ENCODE assay signal across 8 cellular contexts in the genomic region with DNA sequence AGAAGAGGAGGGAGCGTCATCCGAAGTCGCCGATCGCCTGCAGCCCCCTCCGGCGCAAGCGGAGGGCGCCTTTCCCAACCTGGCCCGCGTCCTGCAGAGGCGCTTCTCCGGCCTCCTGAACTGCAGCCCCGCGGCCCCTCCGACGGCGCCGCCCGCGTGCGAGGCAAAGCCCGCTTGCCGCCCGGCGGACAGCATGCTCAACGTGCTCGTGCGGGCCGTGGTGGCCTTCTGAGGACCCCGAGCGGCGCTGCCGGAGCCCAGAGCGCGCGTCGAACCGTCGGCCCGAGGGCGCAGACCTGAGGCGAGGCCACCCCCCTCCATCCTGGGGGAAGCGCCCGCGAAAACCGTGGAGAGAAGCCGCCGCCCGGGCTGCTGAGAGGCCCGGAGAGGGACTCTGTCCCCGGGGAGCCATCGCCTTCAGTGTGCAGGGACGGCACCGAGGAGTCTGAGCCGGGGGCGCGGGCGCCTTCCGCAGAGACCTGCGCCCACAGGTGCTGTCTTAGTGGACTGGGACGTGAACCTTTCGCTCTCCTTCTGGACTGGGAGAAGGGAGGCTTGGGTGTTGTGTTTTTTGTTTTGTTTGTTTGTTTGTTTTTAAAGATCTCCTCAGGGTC. TPM values are rescaled to one million over a fixed set of nuclear protein-coding genes. Genes with fewer than 3 reads are reported as not detected.
DNase-seq lines count a peak whose midpoint lies in the region; ATAC-seq and TF ChIP-seq lines count a peak whose summit lies in the region.

No MANE protein-coding gene starts in this region.

- H3K4me3 ChIP-seq in CD4-positive, alpha-beta memory T cell (ENCODE audit: low read length in 2 of 2): peak overlapping the region; percentile 98 to 100
- H3K4me3 ChIP-seq in HUES64 (ENCODE audit: low read length) (peak overlapping the region; percentile 89), rectal smooth muscle tissue (ENCODE audit: low read length) (peak overlapping the region; percentile 99)

- no peak for TF ChIP-seq CTCF in glutamatergic neuron (IDR thresholded peaks at IDR 0.05; ENCODE audit: partially characterized antibody, unreplicated experiment)

- H3K4me1 Mint-ChIP-seq in CD4-positive, alpha-beta memory T cell: peaks cover 28 to 79% (median 38%) of the 10 kb centered on the region in 4 donors
- peaks cover 17% of the 10 kb centered on the region for H3K4me1 Mint-ChIP-seq in activated T-helper 17 cell treated with anti-CD3 and anti-CD28 coated beads, Interleukin-2, amount 50 U/mL, for 72 hours
- H3K4me1 Mint-ChIP-seq in glutamatergic neuron (ENCODE audit: low read depth, unreplicated experiment): peaks cover 6% of the 10 kb centered on the region

- peaks cover 5% of the 10 kb centered on the region for H3K36me3 ChIP-seq in CD4-positive, alpha-beta memory T cell (ENCODE audit: insufficient read depth, low read length)
- H3K36me3 ChIP-seq in HUES64 (ENCODE audit: insufficient read depth, low read length) (peaks cover 3% of the 10 kb centered on the region; the same call in 1 of the 2 replicates), rectal smooth muscle tissue (ENCODE audit: control insufficient read depth, insufficient read depth, low read length) (no peaks in the 10 kb centered on the region)

- ATAC-seq in activated T-helper 17 cell treated with anti-CD3 and anti-CD28 coated beads, Interleukin-2, amount 50 U/mL, for 72 hours (replicated peaks): no peak
- ATAC-seq in HG02763 (IDR thresholded peaks at IDR 0.05; ENCODE audit: unreplicated experiment) (no peak), GM18861 (IDR thresholded peaks at IDR 0.05; ENCODE audit: unreplicated experiment) (no peak)

- peak overlapping the region; percentile 98 to 100 (median 99) for H3K27ac Mint-ChIP-seq in CD4-positive, alpha-beta memory T cell
- H3K27ac Mint-ChIP-seq in activated T-helper 17 cell treated with anti-CD3 and anti-CD28 coated beads, Interleukin-2, amount 50 U/mL, for 72 hours: peak overlapping the region; percentile 99
- H3K27ac Mint-ChIP-seq in glutamatergic neuron (ENCODE audit: unreplicated experiment): peak overlapping the region; percentile 98

- H3K9me3 Mint-ChIP-seq in CD4-positive, alpha-beta memory T cell: peaks cover 0 to 24% (median 3%) of the 10 kb centered on the region in 8 donors
- no peaks in the 10 kb centered on the region for H3K9me3 Mint-ChIP-seq in activated T-helper 17 cell treated with anti-CD3 and anti-CD28 coated beads, Interleukin-2, amount 50 U/mL, for 72 hours
- peaks cover 32% of the 10 kb centered on the region for H3K9me3 Mint-ChIP-seq in glutamatergic neuron (ENCODE audit: unreplicated experiment)

- peak overlapping the region; percentile 98 for H3K27ac ChIP-seq in CD4-positive, alpha-beta memory T cell (ENCODE audit: low read depth, low read length)
- H3K27ac ChIP-seq in HUES64 (ENCODE audit: low read depth, low read length) (peak overlapping the region; percentile 90), rectal smooth muscle tissue (ENCODE audit: low read depth, low read length) (peak overlapping the region; percentile 99)

- under 1% methylated on average over 63 of the region's 63 CpGs for WGBS in HUES64

- H3K27me3 Mint-ChIP-seq in CD4-positive, alpha-beta memory T cell: peaks cover 0 to 3% of the 10 kb centered on the region in 2 donors
- H3K27me3 Mint-ChIP-seq in activated T-helper 17 cell treated with anti-CD3 and anti-CD28 coated beads, Interleukin-2, amount 50 U/mL, for 72 hours: no peaks in the 10 kb centered on the region
- peaks cover 34% of the 10 kb centered on the region for H3K27me3 Mint-ChIP-seq in glutamatergic neuron (ENCODE audit: unreplicated experiment)

- POLR2A ChIA-PET in CD4-positive, alpha-beta memory T cell (lab: Charles Lee; ENCODE audit: partially characterized antibody): interaction anchor here (0.6 to 6.6 kb wide), 31 partner anchors 8 to 362 kb away, joined by 3 to 415 read pairs (median 12); partner anchors contain the start of genes JUNB, LYL1, NACC1 and TRMT1

- intact Hi-C loops in CD4-positive, alpha-beta memory T cell (cut with micrococcal nuclease): loop anchor here (2.0 to 5.0 kb wide), 5 partner anchors 13 to 929 kb away; partner anchors contain the start of genes JUNB and RFX1

- H3K9me3 ChIP-seq in CD4-positive, alpha-beta memory T cell (ENCODE audit: control insufficient read depth in 1 of 2, low read length in 2 of 2): no peaks in the 10 kb centered on the region
- H3K9me3 ChIP-seq in HUES64 (ENCODE audit: insufficient read depth, low read depth, low read length): no peaks in the 10 kb centered on the region

- no peaks in the 10 kb centered on the region for H3K27me3 ChIP-seq in CD4-positive, alpha-beta memory T cell (ENCODE audit: insufficient read depth, low read length)
- H3K27me3 ChIP-seq in HUES64 (ENCODE audit: insufficient read depth, low read length) (no peaks in the 10 kb centered on the region), rectal smooth muscle tissue (ENCODE audit: control insufficient read depth, insufficient read depth, low read length) (no peaks in the 10 kb centered on the region)

- H3K4me1 ChIP-seq in CD4-positive, alpha-beta memory T cell (ENCODE audit: insufficient read depth, low read length): peaks cover 40% of the 10 kb centered on the region
- H3K4me1 ChIP-seq in HUES64 (ENCODE audit: insufficient read depth, low read length) (peaks cover 5% of the 10 kb centered on the region), rectal smooth muscle tissue (ENCODE audit: control insufficient read depth, insufficient read depth, low read length) (peaks cover 10% of the 10 kb centered on the region)

- peak overlapping the region; percentile 95 to 99 (median 99) for H3K4me3 Mint-ChIP-seq in CD4-positive, alpha-beta memory T cell
- peak overlapping the region; percentile 99 for H3K4me3 Mint-ChIP-seq in activated T-helper 17 cell treated with anti-CD3 and anti-CD28 coated beads, Interleukin-2, amount 50 U/mL, for 72 hours
- H3K4me3 Mint-ChIP-seq in glutamatergic neuron (ENCODE audit: unreplicated experiment): peak overlapping the region; percentile 96

- peak overlapping the region; percentile 95 for H3K9ac ChIP-seq in HUES64 (ENCODE audit: low read depth, low read length)
- H3K9ac ChIP-seq in rectal smooth muscle tissue (ENCODE audit: low read length): peak overlapping the region; percentile 100

- peak in 1 of 5 donors; percentile 30 for DNase-seq in CD4-positive, alpha-beta memory T cell
- DNase-seq in glutamatergic neuron: peak; percentile 53
- no peak for DNase-seq in NAMALWA (ENCODE audit: low spot score)

- peaks cover 20 to 46% of the 10 kb centered on the region in 2 donors for H3K36me3 Mint-ChIP-seq in CD4-positive, alpha-beta memory T cell
- peaks cover 65% of the 10 kb centered on the region for H3K36me3 Mint-ChIP-seq in activated T-helper 17 cell treated with anti-CD3 and anti-CD28 coated beads, Interleukin-2, amount 50 U/mL, for 72 hours (ENCODE audit: low read depth)
- no peaks in the 10 kb centered on the region for H3K36me3 Mint-ChIP-seq in glutamatergic neuron (ENCODE audit: unreplicated experiment)

- CTCF ChIA-PET in CD4-positive, alpha-beta memory T cell (lab: Charles Lee; ENCODE audit: partially characterized antibody): interaction anchor here (0.5 to 6.3 kb wide), 6 partner anchors 10 to 80 kb away, joined by 3 to 52 read pairs (median 21); no protein-coding TSS in a partner anchor

RNA-seq across cellular contexts. Expression of gene IER2, which starts 3.5 kb away (rescaled TPM):
- 100 to 1,000 TPM; 148 to 153 TPM for total RNA-seq in CD4-positive, alpha-beta memory T cell
- 100 to 1,000 TPM; 201 to 446 TPM for polyA plus RNA-seq in CD4-positive, alpha-beta memory T cell
- polyA plus RNA-seq in HUES64 (2013, experiment 1 of 2): 69.4 TPM
- 82.7 TPM for polyA plus RNA-seq in HUES64 (2013, experiment 2 of 2)
- total RNA-seq in activated T-helper 17 cell treated with anti-CD3 and anti-CD28 coated beads, Interleukin-2, amount 50 U/mL, for 72 hours: 100 to 1,000 TPM in 1 of 2 donors, 10 to 100 TPM in 1; 85.9 to 140 TPM
- total RNA-seq in glutamatergic neuron (ENCODE audit: unreplicated experiment): 109 TPM

RNA-seq across cellular contexts. Expression of gene STX10, which starts 3.6 kb away (rescaled TPM):
- total RNA-seq in CD4-positive, alpha-beta memory T cell: 10 to 100 TPM; 63.7 to 64.0 TPM
- 10 to 100 TPM; 57.9 to 64.2 TPM for polyA plus RNA-seq in CD4-positive, alpha-beta memory T cell
- polyA plus RNA-seq in HUES64 (2013, experiment 1 of 2): 36.1 TPM
- 36.6 TPM for polyA plus RNA-seq in HUES64 (2013, experiment 2 of 2)
- 10 to 100 TPM; 76.4 to 91.3 TPM for total RNA-seq in activated T-helper 17 cell treated with anti-CD3 and anti-CD28 coated beads, Interleukin-2, amount 50 U/mL, for 72 hours
- total RNA-seq in glutamatergic neuron (ENCODE audit: unreplicated experiment): 17.2 TPM

RNA-seq across cellular contexts. Expression of gene NACC1, which starts 35.7 kb away (rescaled TPM):
- total RNA-seq in CD4-positive, alpha-beta memory T cell: 10 to 100 TPM; 25.8 to 34.1 TPM
- polyA plus RNA-seq in CD4-positive, alpha-beta memory T cell: 1 to 10 TPM in 1 of 2 donors, under 1 TPM in 1; 0.15 to 1.8 TPM
- 102 TPM for polyA plus RNA-seq in HUES64 (2013, experiment 1 of 2)
- 90.5 TPM for polyA plus RNA-seq in HUES64 (2013, experiment 2 of 2)
- total RNA-seq in activated T-helper 17 cell treated with anti-CD3 and anti-CD28 coated beads, Interleukin-2, amount 50 U/mL, for 72 hours: 10 to 100 TPM; 70.8 to 80.6 TPM
- 68.6 TPM for total RNA-seq in glutamatergic neuron (ENCODE audit: unreplicated experiment)

RNA-seq across cellular contexts. Expression of gene TRMT1, which starts 37.2 kb away (rescaled TPM):
- total RNA-seq in CD4-positive, alpha-beta memory T cell: 10 to 100 TPM; 70.6 to 78.4 TPM
- 10 to 100 TPM; 18.0 to 24.9 TPM for polyA plus RNA-seq in CD4-positive, alpha-beta memory T cell
- polyA plus RNA-seq in HUES64 (2013, experiment 1 of 2): 53.1 TPM
- polyA plus RNA-seq in HUES64 (2013, experiment 2 of 2): 43.1 TPM
- 10 to 100 TPM; 66.4 to 83.2 TPM for total RNA-seq in activated T-helper 17 cell treated with anti-CD3 and anti-CD28 coated beads, Interleukin-2, amount 50 U/mL, for 72 hours
- total RNA-seq in glutamatergic neuron (ENCODE audit: unreplicated experiment): 29.2 TPM

RNA-seq across cellular contexts. Expression of gene LYL1, which starts 51.1 kb away (rescaled TPM):
- total RNA-seq in CD4-positive, alpha-beta memory T cell: 10 to 100 TPM; 16.1 to 16.9 TPM
- polyA plus RNA-seq in CD4-positive, alpha-beta memory T cell: 1 to 10 TPM; 2.3 to 9.4 TPM
- 0.50 TPM for polyA plus RNA-seq in HUES64 (2013, experiment 1 of 2)
- polyA plus RNA-seq in HUES64 (2013, experiment 2 of 2): 0.95 TPM
- 1 to 10 TPM; 1.1 to 1.6 TPM for total RNA-seq in activated T-helper 17 cell treated with anti-CD3 and anti-CD28 coated beads, Interleukin-2, amount 50 U/mL, for 72 hours
- total RNA-seq in glutamatergic neuron (ENCODE audit: unreplicated experiment): 1.3 TPM
